Comparison of ENCODE assay signal across 19 cellular contexts in genomic region chr15:89839424-89839823, GRCh38. TPM values are rescaled to one million over a fixed set of nuclear protein-coding genes. Genes with fewer than 3 reads are reported as not detected.
DNase-seq lines count a peak whose midpoint lies in the region; ATAC-seq and TF ChIP-seq lines count a peak whose summit lies in the region.
"Had no signal": no experiment of that assay in that cellular context is flagged by ENCODE, and none has a peak within 500 bp of the region (broad histone marks: within the 10 kb centered on the region; RNA-seq: fewer than 3 reads in every experiment).

No MANE protein-coding gene starts in this region.

- TF ChIP-seq POLR2A in suprapubic skin (IDR thresholded peaks at IDR 0.05): no peak

- H3K4me3 Mint-ChIP-seq in CD4-positive, CD25-positive, alpha-beta regulatory T cell: no peak overlapping the region

- no peak for TF ChIP-seq EP300 in suprapubic skin (IDR thresholded peaks at IDR 0.05)

- H3K27me3 Mint-ChIP-seq in CD4-positive, CD25-positive, alpha-beta regulatory T cell: no peaks in the 10 kb centered on the region

- peaks cover 0 to 3% (median under 1%) of the 10 kb centered on the region in 4 donors for H3K4me1 Mint-ChIP-seq in CD4-positive, CD25-positive, alpha-beta regulatory T cell

- H3K36me3 ChIP-seq in CD4-positive, CD25-positive, alpha-beta regulatory T cell (ENCODE audit: control insufficient read depth, insufficient read depth, low read length): peaks cover 49% of the 10 kb centered on the region
- H3K36me3 ChIP-seq in SK-N-MC (ENCODE audit: insufficient read depth, low read length) (peaks cover 18% of the 10 kb centered on the region), neutrophil (peaks cover 6% of the 10 kb centered on the region), suprapubic skin (peaks cover 19% of the 10 kb centered on the region)

- no peaks in the 10 kb centered on the region for H3K9me3 Mint-ChIP-seq in CD4-positive, CD25-positive, alpha-beta regulatory T cell

- TF ChIP-seq CTCF in neutrophil (IDR thresholded peaks at IDR 0.05) (no peak), suprapubic skin (IDR thresholded peaks at IDR 0.05) (no peak)

- no peaks in the 10 kb centered on the region for H3K4me1 ChIP-seq in CD4-positive, CD25-positive, alpha-beta regulatory T cell (ENCODE audit: control insufficient read depth, insufficient read depth, low read length, poor library complexity, severe bottlenecking)
- H3K4me1 ChIP-seq in neutrophil (ENCODE audit: control insufficient read depth in 1 of 2, insufficient read depth in 1 of 2, low read depth in 1 of 2, low read length in 1 of 2): peaks cover 57 to 58% of the 10 kb centered on the region in 2 experiments
- H3K4me1 ChIP-seq in suprapubic skin: peaks cover 49% of the 10 kb centered on the region

- no peak for DNase-seq in CD4-positive, CD25-positive, alpha-beta regulatory T cell
- DNase-seq in SK-N-MC (ENCODE audit: low read depth, low spot score): peak; percentile 80
- no peak for DNase-seq in suprapubic skin (ENCODE audit: low spot score in 2 of 2)
- no peak for DNase-seq in activated T-cell treated with anti-CD3 and anti-CD28 coated beads, Interleukin-2, amount 50 U/mL, for 48 hours
- DNase-seq: Calu3, DMS79 treated with DMSO at 0.1 percent for 48 hours, KBM-7, MG63, NCI-H2029 treated with DMSO at 0.1 percent for 48 hours, NCI-H2227 treated with DMSO at 0.1 percent for 48 hours, NCI-H526 treated with DMSO at 0.1 percent for 48 hours, SHP77 had no signal

- ATAC-seq in CD4-positive, CD25-positive, alpha-beta regulatory T cell (ENCODE audit: low read depth in 2 of 2): no peak
- ATAC-seq in GM19452 (IDR thresholded peaks at IDR 0.05; ENCODE audit: unreplicated experiment) (no peak), HG03565 (IDR thresholded peaks at IDR 0.05; ENCODE audit: unreplicated experiment) (no peak)
- ATAC-seq: Panc1 had no signal

- H3K4me3 ChIP-seq in CD4-positive, CD25-positive, alpha-beta regulatory T cell (ENCODE audit: low read depth, low read length): no peak overlapping the region
- peak overlapping the region; percentile 40; the same call in 1 of the 2 replicates for H3K4me3 ChIP-seq in SK-N-MC
- no peak overlapping the region for H3K4me3 ChIP-seq in neutrophil (ENCODE audit: low read depth in 1 of 2, low read length in 1 of 2)
- no peak overlapping the region for H3K4me3 ChIP-seq in suprapubic skin
- H3K4me3 ChIP-seq: BLaER1 treated with 17β-estradiol and CSF1 and Interleukin-3, amounts not matched to agents 10 nM and 100 nM; MG63 had no signal

- no peaks in the 10 kb centered on the region for H3K27me3 ChIP-seq in CD4-positive, CD25-positive, alpha-beta regulatory T cell (ENCODE audit: control insufficient read depth, insufficient read depth, low read length)
- no peaks in the 10 kb centered on the region for H3K27me3 ChIP-seq in neutrophil
- H3K27me3 ChIP-seq in suprapubic skin: no peaks in the 10 kb centered on the region
- H3K27me3 ChIP-seq: MG63 had no signal

- no peak overlapping the region for H3K27ac ChIP-seq in CD4-positive, CD25-positive, alpha-beta regulatory T cell (ENCODE audit: insufficient read depth, low read length, poor library complexity, severe bottlenecking)
- H3K27ac ChIP-seq in SK-N-MC (peak overlapping the region; percentile 79), neutrophil (peak overlapping the region; percentile 86), suprapubic skin (peak overlapping the region; percentile 96)
- H3K27ac ChIP-seq: RWPE1 had no signal

- H3K27ac Mint-ChIP-seq in CD4-positive, CD25-positive, alpha-beta regulatory T cell: peak overlapping the region in 2 of 3 donors; percentile 15 to 39

- 85% methylated on average over 1 of the region's 1 CpG for WGBS in suprapubic skin

- peaks cover 36% of the 10 kb centered on the region for H3K36me3 Mint-ChIP-seq in CD4-positive, CD25-positive, alpha-beta regulatory T cell

- no peak overlapping the region for H3K9ac ChIP-seq in SK-N-MC (ENCODE audit: insufficient read length)
- H3K9ac ChIP-seq: BLaER1 treated with 17β-estradiol and CSF1 and Interleukin-3, amounts not matched to agents 10 nM and 100 nM had no signal

- H3K9me3 ChIP-seq in CD4-positive, CD25-positive, alpha-beta regulatory T cell (ENCODE audit: control insufficient read depth in 2 of 2, low read length in 2 of 2): no peaks in the 10 kb centered on the region
- H3K9me3 ChIP-seq in SK-N-MC (ENCODE audit: low read depth, low read length) (no peaks in the 10 kb centered on the region), neutrophil (no peaks in the 10 kb centered on the region), suprapubic skin (no peaks in the 10 kb centered on the region)
- H3K9me3 ChIP-seq: BLaER1 treated with 17β-estradiol and CSF1 and Interleukin-3, amounts not matched to agents 10 nM and 100 nM; MG63 had no signal

RNA-seq across cellular contexts. Expression of gene ANPEP, which starts 24.8 kb away (rescaled TPM):
- 0.35 TPM for total RNA-seq in CD4-positive, CD25-positive, alpha-beta regulatory T cell
- under 1 TPM in 1 of 4 donors, not detected in 3; 0.05 TPM for polyA plus RNA-seq in CD4-positive, CD25-positive, alpha-beta regulatory T cell
- total RNA-seq in suprapubic skin: 10 to 100 TPM; 14.2 to 25.1 (median 19.0) TPM
- total RNA-seq: SK-MEL-5 had no signal

RNA-seq across cellular contexts. Expression of gene AP3S2, which starts 54.4 kb away (rescaled TPM):
- total RNA-seq in CD4-positive, CD25-positive, alpha-beta regulatory T cell: 27.9 TPM
- 10 to 100 TPM; 25.4 to 48.5 (median 34.4) TPM for polyA plus RNA-seq in CD4-positive, CD25-positive, alpha-beta regulatory T cell
- total RNA-seq in suprapubic skin: 10 to 100 TPM; 15.5 to 70.4 (median 28.4) TPM

Comparison
In these comparisons a context has a peak if more than half of its experiments do, and no peak if none do; other contexts are left out.
1. RNA of gene ANPEP, which starts 24.8 kb away (total RNA-seq): 14.2 to 25.1 TPM in suprapubic skin; 0.35 TPM in CD4-positive, CD25-positive, alpha-beta regulatory T cell (single experiment); every median in the first group is over 10 times any median in the second.